ENCODE assay signal across 8 cellular contexts in the genomic region with DNA sequence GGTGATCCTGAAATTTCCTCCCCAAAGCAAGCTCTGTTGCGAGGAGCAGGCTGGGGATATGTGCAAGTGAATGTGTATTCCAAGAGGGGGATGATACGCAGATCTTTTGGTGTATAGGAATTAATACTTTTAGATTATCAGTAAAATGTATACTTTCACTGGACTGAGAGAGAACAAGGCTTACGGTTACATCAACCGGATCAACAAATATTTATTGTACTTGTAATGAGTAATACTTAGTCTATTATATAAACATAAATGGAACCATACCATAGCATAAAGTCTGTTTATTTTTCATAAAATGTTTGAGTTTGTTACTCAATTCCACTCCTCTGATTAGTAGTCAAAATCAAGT. TPM values are rescaled to one million over a fixed set of nuclear protein-coding genes. Genes with fewer than 3 reads are reported as not detected.
A peak's percentile ranks its signal among the peaks of the same experiment; 100 is the strongest.
DNase-seq lines count a peak whose midpoint lies in the region; ATAC-seq and TF ChIP-seq lines count a peak whose summit lies in the region.

No MANE protein-coding gene starts in this region.

- no peaks in the 10 kb centered on the region for H3K9me2 ChIP-seq in MM.1S (replicated peaks; ENCODE audit: insufficient read depth, low read length)

- no peak for ATAC-seq in GM18909 (IDR thresholded peaks at IDR 0.05; ENCODE audit: poor library complexity, unreplicated experiment)

- peak overlapping the region; percentile 81; the same call in 1 of the 2 replicates for H2AFZ ChIP-seq in MM.1S (ENCODE audit: low read length)

- intact Hi-C loops in dorsolateral prefrontal cortex (cut with DNase I) = loop anchor here (1.0 kb wide), 2 partner anchors 36 to 44 kb away; partner anchors contain the start of genes RPL37 (in 2 of the 2) and TTC33 (in 1 of the 2)

- TF ChIP-seq CTCF in AG10803 (conservative IDR thresholded peaks at IDR 0.05; ENCODE audit: low read length) (no peak), MM.1S (IDR thresholded peaks at IDR 0.05; ENCODE audit: low read length) (no peak), dorsolateral prefrontal cortex (IDR thresholded peaks at IDR 0.05 in 54 of 56, conservative IDR thresholded peaks at IDR 0.05 in 2 of 56; ENCODE audit: low read depth in 1 of 56, partially characterized antibody in 56 of 56) (peak in 1 of 56 donors; percentile 1), nephron (IDR thresholded peaks at IDR 0.05; ENCODE audit: unreplicated experiment in 3 of 3) (no peak)

- H3K4me3 Mint-ChIP-seq in nephron = peak overlapping the region; percentile 92 to 95 (median 93)

- H3K4me2 ChIP-seq in MM.1S (ENCODE audit: low read depth, low read length) = peak overlapping the region; percentile 68; the same call in 1 of the 2 replicates

- H3K4me3 ChIP-seq in AG10803 (ENCODE audit: low read length) (peak overlapping the region; percentile 97), MM.1S (ENCODE audit: low read length) (peak overlapping the region; percentile 68), dorsolateral prefrontal cortex (peak overlapping the region; percentile 69 to 100 (median 94))

- H3K36me3 Mint-ChIP-seq in nephron (ENCODE audit: low read depth) = peaks cover 21% of the 10 kb centered on the region

- H3K9me3 Mint-ChIP-seq in nephron = no peaks in the 10 kb centered on the region

- H3K9ac ChIP-seq in MM.1S (ENCODE audit: low read length) = no peak overlapping the region

- DNase-seq in AG10803 (ENCODE audit: low read depth) (no peak), MM.1S (no peak), dorsolateral prefrontal cortex (no peak), DMS79 (lab: John Stamatoyannopoulos, UW) (no peak), ACHN (no peak)
- no peak for DNase-seq in stimulated activated CD4-positive, alpha-beta T cell treated with anti-CD3 and anti-CD28 coated beads, Interleukin-2, amount 100 ng/mL, for 48 hours

- in situ Hi-C loops in ACHN (cut with HindIII; ENCODE audit: low pct_ligation_motif_present, low pct_unique_long_range_greater_than_20kb, low sequenced_read_pairs) = no loop called here

- H3K27me3 Mint-ChIP-seq in nephron (ENCODE audit: low read depth) = no peaks in the 10 kb centered on the region

- H3K4me1 ChIP-seq in MM.1S (ENCODE audit: low read length) = 0 out of 2 replicates have a peak, but pooled peaks cover 4% of the 10 kb centered on the region

- peak overlapping the region; percentile 73 to 85 (median 82) for H3K27ac Mint-ChIP-seq in nephron

- H3K27ac ChIP-seq in MM.1S (ENCODE audit: low read length) (no peak overlapping the region), dorsolateral prefrontal cortex (peak overlapping the region in 57 of 59 donors; percentile 78 to 98 (median 95))

- H3K79me2 ChIP-seq in MM.1S (ENCODE audit: low read length) = peaks cover 36% of the 10 kb centered on the region

- H3K9me3 ChIP-seq in MM.1S (replicated peaks; ENCODE audit: insufficient read depth, low read length) = no peaks in the 10 kb centered on the region

- peaks cover 33% of the 10 kb centered on the region for H3K4me1 Mint-ChIP-seq in nephron

- H3F3A ChIP-seq in MM.1S (ENCODE audit: insufficient read depth, low read length) = 0 out of 2 replicates have a peak, but pooled peaks cover 4% of the 10 kb centered on the region

- H4K20me1 ChIP-seq in MM.1S (ENCODE audit: insufficient read depth, low read length) = peaks cover 5% of the 10 kb centered on the region; the same call in 1 of the 2 replicates

- no peaks in the 10 kb centered on the region for H3K36me3 ChIP-seq in MM.1S (replicated peaks; ENCODE audit: insufficient read depth, low read length)

- peaks cover 11% of the 10 kb centered on the region for H3K27me3 ChIP-seq in MM.1S (replicated peaks; ENCODE audit: insufficient read depth, low read length)
- no peaks in the 10 kb centered on the region for H3K27me3 ChIP-seq in dorsolateral prefrontal cortex

RNA-seq across cellular contexts. Expression of gene PRKAA1, which starts 0.7 kb away (rescaled TPM):
- 10 to 100 TPM; 30.2 to 83.2 (median 52.4) TPM for total RNA-seq in dorsolateral prefrontal cortex

RNA-seq across cellular contexts. Expression of gene RPL37, which starts 36.2 kb away (rescaled TPM):
- 100 to 1,000 TPM; 346 to 612 (median 431) TPM for total RNA-seq in dorsolateral prefrontal cortex

RNA-seq across cellular contexts. Expression of gene CARD6, which starts 42.3 kb away (rescaled TPM):
- total RNA-seq in dorsolateral prefrontal cortex = 1 to 10 TPM in 115 of 120 experiments, under 1 TPM in 5; 0.68 to 5.5 (median 2.0) TPM

RNA-seq across cellular contexts. Expression of gene TTC33, which starts 43.1 kb away (rescaled TPM):
- total RNA-seq in dorsolateral prefrontal cortex = 10 to 100 TPM; 14.3 to 56.7 (median 40.2) TPM
